In genomic region chr5:73274121-73274520, GRCh38 we compare ENCODE assay signal across 1 cellular context.
TF ChIP-seq lines count a peak whose summit lies in the region.

No MANE protein-coding gene starts in this region.

TF ChIP-seq in SK-N-SH, 30 proteins besides CTCF, POLR2A, EP300 and RAD21 (continued from another document):
- TF ChIP-seq FOXJ3 (CRISPR knock-in tag; IDR thresholded peaks at IDR 0.05) (no peak), USF2 (IDR thresholded peaks at IDR 0.05; ENCODE audit: borderline replicate concordance, low read depth, low read length) (no peak), GATA2 (CRISPR knock-in tag; IDR thresholded peaks at IDR 0.05) (no peak), GABPA (IDR thresholded peaks at IDR 0.05; ENCODE audit: low read depth) (no peak), FOXM1 (IDR thresholded peaks at IDR 0.05; ENCODE audit: low read depth) (no peak)
